In genomic region chr1:27357281-27358037, GRCh38 we compare ENCODE assay signal across 1 cellular context.
TF ChIP-seq lines count a peak whose summit lies in the region.

No MANE protein-coding gene starts in this region.

TF ChIP-seq in HEK293, 187 proteins besides CTCF, POLR2A, EP300 and RAD21 (continued from another document):
- TF ChIP-seq ZNF26 (tag by site-specific recombination; IDR thresholded peaks at IDR 0.05): no peak
- TF ChIP-seq ZNF404 (tag by site-specific recombination; IDR thresholded peaks at IDR 0.05): no peak
- no peak for TF ChIP-seq ZNF214 (tag by site-specific recombination; IDR thresholded peaks at IDR 0.05; ENCODE audit: borderline replicate concordance)
- no peak for TF ChIP-seq ZBTB7A (tag by site-specific recombination; IDR thresholded peaks at IDR 0.05; ENCODE audit: low read depth)
- no peak for TF ChIP-seq ZFP3 (tag by site-specific recombination; IDR thresholded peaks at IDR 0.05; ENCODE audit: low read depth)
- no peak for TF ChIP-seq ZNF624 (tag by site-specific recombination; IDR thresholded peaks at IDR 0.05)
- no peak for TF ChIP-seq BCL6B (tag by site-specific recombination; IDR thresholded peaks at IDR 0.05)
- TF ChIP-seq ZNF776 (tag by site-specific recombination; IDR thresholded peaks at IDR 0.05; ENCODE audit: borderline replicate concordance): no peak
- TF ChIP-seq ZNF768 (tag by site-specific recombination; IDR thresholded peaks at IDR 0.05): no peak
- no peak for TF ChIP-seq ELK4 (IDR thresholded peaks at IDR 0.05; ENCODE audit: borderline replicate concordance, low read depth, low read length)
- TF ChIP-seq ZNF292 (tag by site-specific recombination; IDR thresholded peaks at IDR 0.05; ENCODE audit: borderline replicate concordance, low read depth): no peak
- no peak for TF ChIP-seq ZNF645 (tag by site-specific recombination; IDR thresholded peaks at IDR 0.05)
- no peak for TF ChIP-seq ZSCAN23 (tag by site-specific recombination; IDR thresholded peaks at IDR 0.05)
- no peak for TF ChIP-seq ATF2 (tag by site-specific recombination; IDR thresholded peaks at IDR 0.05; ENCODE audit: low read depth)
- TF ChIP-seq ZNF530 (tag by site-specific recombination; IDR thresholded peaks at IDR 0.05; ENCODE audit: low read depth): no peak
- no peak for TF ChIP-seq ZNF610 (tag by site-specific recombination; IDR thresholded peaks at IDR 0.05; ENCODE audit: borderline replicate concordance)
- no peak for TF ChIP-seq ZNF549 (tag by site-specific recombination; IDR thresholded peaks at IDR 0.05)
- no peak for TF ChIP-seq REST (tag by site-specific recombination; IDR thresholded peaks at IDR 0.05)
- TF ChIP-seq TCF7L2 (IDR thresholded peaks at IDR 0.05; ENCODE audit: borderline replicate concordance, low read depth, low read length): no peak
- no peak for TF ChIP-seq OVOL3 (tag by site-specific recombination; IDR thresholded peaks at IDR 0.05)
- TF ChIP-seq ZBTB48 (tag by site-specific recombination; IDR thresholded peaks at IDR 0.05): no peak
- TF ChIP-seq SP2 (tag by site-specific recombination; IDR thresholded peaks at IDR 0.05): no peak
- TF ChIP-seq HIC1 (tag by site-specific recombination; IDR thresholded peaks at IDR 0.05): no peak
- TF ChIP-seq ZNF302 (tag by site-specific recombination; IDR thresholded peaks at IDR 0.05; ENCODE audit: low read depth): no peak
- TF ChIP-seq ZNF677 (tag by site-specific recombination; IDR thresholded peaks at IDR 0.05): no peak
- no peak; the same call in 1 of the 2 replicates for TF ChIP-seq KLF7 (tag by site-specific recombination; IDR thresholded peaks at IDR 0.05; ENCODE audit: borderline replicate concordance)
- peak; percentile 67; the same call in 1 of the 2 replicates for TF ChIP-seq PBX3 (CRISPR knock-in tag; IDR thresholded peaks at IDR 0.05)
- no peak for TF ChIP-seq ZNF529 (tag by site-specific recombination; IDR thresholded peaks at IDR 0.05; ENCODE audit: insufficient replicate concordance)
- TF ChIP-seq ZFP41 (tag by site-specific recombination; IDR thresholded peaks at IDR 0.05; ENCODE audit: borderline replicate concordance): no peak
- TF ChIP-seq ZNF354C (tag by site-specific recombination; IDR thresholded peaks at IDR 0.05; ENCODE audit: borderline replicate concordance, low read depth): no peak
- TF ChIP-seq ZNF311 (tag by site-specific recombination; IDR thresholded peaks at IDR 0.05; ENCODE audit: borderline replicate concordance): no peak
- no peak for TF ChIP-seq ZNF23 (tag by site-specific recombination; IDR thresholded peaks at IDR 0.05; ENCODE audit: borderline replicate concordance)
- 0 out of 2 replicates have a peak, but pooled peaks have one; percentile 57 for TF ChIP-seq ZNF660 (tag by site-specific recombination; IDR thresholded peaks at IDR 0.05)
- TF ChIP-seq ZNF157 (tag by site-specific recombination; IDR thresholded peaks at IDR 0.05): no peak
